Comparison of ENCODE assay signal across 10 cellular contexts in the genomic region with DNA sequence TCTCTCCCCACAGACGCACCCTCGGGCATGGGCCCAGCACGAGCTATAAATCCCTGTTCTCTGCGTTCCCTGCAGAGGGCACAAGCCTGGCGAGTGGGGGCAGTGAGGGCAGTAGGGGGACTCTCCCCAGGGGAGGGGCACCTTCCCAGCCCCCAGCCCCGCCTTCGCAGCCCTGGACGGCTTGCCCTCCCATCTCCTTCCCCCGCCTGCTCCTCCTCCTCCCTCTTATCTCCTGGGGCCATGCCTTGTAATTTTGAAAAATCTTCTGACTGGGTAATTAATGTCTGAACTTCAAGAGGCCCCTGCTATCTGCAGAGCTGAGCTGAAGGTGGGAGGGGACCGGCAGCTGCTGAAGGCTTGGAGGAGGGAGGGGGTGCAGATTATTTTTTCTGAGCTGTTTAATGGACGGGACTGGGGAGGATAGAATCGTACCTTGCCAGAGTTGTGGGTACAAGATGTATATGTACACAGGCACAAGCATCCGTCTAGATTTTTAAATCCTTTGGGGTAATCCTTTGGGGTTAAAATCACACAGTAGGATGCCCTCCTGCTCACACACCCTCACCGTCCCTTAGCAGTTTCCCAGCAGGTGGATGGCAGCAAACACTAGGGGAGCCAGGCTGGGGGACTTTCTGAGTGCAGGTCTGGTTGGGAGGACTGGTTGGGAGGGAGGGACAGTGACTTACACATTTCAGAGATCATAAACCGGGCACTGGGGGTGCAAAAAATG.
DNase-seq lines count a peak whose midpoint lies in the region; ATAC-seq and TF ChIP-seq lines count a peak whose summit lies in the region.
"Had no signal": no experiment of that assay in that cellular context is flagged by ENCODE, and none has a peak within 500 bp of the region (broad histone marks: within the 10 kb centered on the region; RNA-seq: fewer than 3 reads in every experiment).

No MANE protein-coding gene starts in this region.

- in situ Hi-C loops in gastrocnemius medialis (cut with MboI; ENCODE audit: low sequenced_read_pairs in 4 of 4), result no loop called here

- TF ChIP-seq POLR2A in Peyer's patch (IDR thresholded peaks at IDR 0.05), result no peak
- no peak for TF ChIP-seq POLR2A in gastrocnemius medialis (IDR thresholded peaks at IDR 0.05)

- H3K27me3 ChIP-seq in HUES6 (ENCODE audit: control insufficient read depth, insufficient read depth, low read length) (no peaks in the 10 kb centered on the region), Peyer's patch (no peaks in the 10 kb centered on the region), gastrocnemius medialis (no peaks in the 10 kb centered on the region)
- H3K27me3 ChIP-seq: colonic mucosa had no signal

- H3K27ac ChIP-seq in HUES6 (ENCODE audit: low read depth, low read length) (peak overlapping the region; percentile 84; the same call in 1 of the 2 replicates), Peyer's patch (peak overlapping the region in 2 of 4 donors; percentile 9 to 14), gastrocnemius medialis (no peak overlapping the region)
- H3K27ac ChIP-seq: colonic mucosa had no signal

- H3K9ac ChIP-seq in HUES6 (ENCODE audit: low read length), result peak overlapping the region; percentile 54

- peak; percentile 43 to 46 for ATAC-seq in left cardiac atrium
- ATAC-seq in gastrocnemius medialis, result no peak

- TF ChIP-seq CTCF in Peyer's patch (IDR thresholded peaks at IDR 0.05) (no peak), gastrocnemius medialis (IDR thresholded peaks at IDR 0.05 in 4 of 5, conservative IDR thresholded peaks at IDR 0.05 in 1 of 5) (no peak)

- H3K9me3 ChIP-seq in HUES6 (ENCODE audit: control insufficient read depth, insufficient read depth, low read depth, low read length) (no peaks in the 10 kb centered on the region), Peyer's patch (no peaks in the 10 kb centered on the region), gastrocnemius medialis (no peaks in the 10 kb centered on the region)
- H3K9me3 ChIP-seq: colonic mucosa had no signal

- H3K4me1 ChIP-seq in HUES6 (ENCODE audit: control insufficient read depth, insufficient read depth, low read length) (peaks cover 56% of the 10 kb centered on the region), Peyer's patch (peaks cover 4 to 38% (median 11%) of the 10 kb centered on the region in 4 donors), gastrocnemius medialis (peaks cover 18 to 25% of the 10 kb centered on the region in 2 donors)
- H3K4me1 ChIP-seq: colonic mucosa had no signal

- H3K4me3 ChIP-seq in HUES6 (ENCODE audit: low read depth, low read length), result peak overlapping the region; percentile 31; the same call in 1 of the 2 replicates
- H3K4me3 ChIP-seq in Peyer's patch, result no peak overlapping the region
- no peak overlapping the region for H3K4me3 ChIP-seq in gastrocnemius medialis
- H3K4me3 ChIP-seq: colonic mucosa had no signal

- intact Hi-C loops in left cardiac atrium (cut with DNase I), result loop anchor here in 1 of 2 donors (5.0 kb wide), 1 partner anchor 47 kb away; no protein-coding TSS in a partner anchor
- intact Hi-C loops in gastrocnemius medialis (cut with DNase I; ENCODE audit: low total_unique reads), result no loop called here

- peak; percentile 12 to 48 (median 44) for DNase-seq in Peyer's patch
- DNase-seq in left cardiac atrium, result no peak
- DNase-seq in gastrocnemius medialis, result peak; percentile 0 to 6
- no peak for DNase-seq in GDM1 (lab: John Stamatoyannopoulos, UW)
- DNase-seq in iPS-NIHi11 (ENCODE audit: low spot score), result no peak
- no peak for DNase-seq in stimulated activated CD4-positive, alpha-beta T cell treated with anti-CD3 and anti-CD28 coated beads, Interleukin-1b, Interleukin-23, amount 100 ng/mL, for 48 hours
- DNase-seq in SKM-1 treated with dmso at 0.1 percent for 144 hours (lab: John Stamatoyannopoulos, UW; ENCODE audit: unreplicated experiment), result no peak
- DNase-seq: colonic mucosa, midbrain had no signal

- no peaks in the 10 kb centered on the region for H3K36me3 ChIP-seq in HUES6 (ENCODE audit: control insufficient read depth, insufficient read depth, low read length)
- H3K36me3 ChIP-seq in Peyer's patch, result no peaks in the 10 kb centered on the region
- no peaks in the 10 kb centered on the region for H3K36me3 ChIP-seq in gastrocnemius medialis
- H3K36me3 ChIP-seq: colonic mucosa had no signal

Comparison
In these comparisons a context has a peak if more than half of its experiments do, and no peak if none do; other contexts are left out.
1. DNase-seq: peak in Peyer's patch (3 of 3) and gastrocnemius medialis (2 of 2); none in left cardiac atrium (single experiment), GDM1 (single experiment), iPS-NIHi11 (single experiment), stimulated activated CD4-positive, alpha-beta T cell treated with anti-CD3 and anti-CD28 coated beads, Interleukin-1b, Interleukin-23, amount 100 ng/mL, for 48 hours (single experiment) and SKM-1 treated with dmso at 0.1 percent for 144 hours (single experiment).
2. ATAC-seq: peak in left cardiac atrium (2 of 2); none in gastrocnemius medialis (0 of 2).